1 cellular context compared by ENCODE assay signal in the genomic region with DNA sequence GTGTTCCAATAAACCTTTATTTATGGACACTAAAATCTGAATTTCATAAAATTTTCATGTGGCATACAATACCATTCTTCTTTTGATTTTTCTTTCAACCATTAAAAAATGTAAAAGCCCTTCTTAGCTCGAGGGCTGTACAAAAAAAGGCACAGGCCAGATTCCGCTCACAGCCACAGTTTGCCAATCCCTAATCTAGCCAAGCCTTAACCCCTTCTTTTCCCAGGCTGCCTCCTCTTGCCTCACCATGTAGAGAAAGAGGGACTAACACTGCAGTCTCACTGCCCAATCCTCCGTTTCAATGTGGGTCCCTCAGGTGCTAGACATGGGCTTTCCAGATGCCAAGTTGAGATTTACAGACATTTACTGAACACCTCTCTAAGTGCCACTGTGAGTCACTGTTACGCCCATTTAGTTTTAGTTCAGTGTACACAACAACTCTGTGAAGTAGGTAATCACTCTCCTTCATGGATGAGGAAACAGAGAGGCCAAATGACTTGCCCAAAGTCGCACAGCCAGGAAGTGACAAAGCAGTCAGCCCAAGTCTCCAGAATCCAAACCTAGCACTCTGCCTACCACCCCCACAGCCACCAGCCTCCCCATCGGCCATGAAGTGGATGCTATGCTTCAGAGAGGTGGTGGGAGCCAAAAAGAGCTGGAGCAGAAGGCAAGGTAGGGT.
TF ChIP-seq lines count a peak whose summit lies in the region.

No MANE protein-coding gene starts in this region.

TF ChIP-seq in HepG2, 621 proteins besides CTCF, POLR2A, EP300 and RAD21:
- TF ChIP-seq, protein P1, sequence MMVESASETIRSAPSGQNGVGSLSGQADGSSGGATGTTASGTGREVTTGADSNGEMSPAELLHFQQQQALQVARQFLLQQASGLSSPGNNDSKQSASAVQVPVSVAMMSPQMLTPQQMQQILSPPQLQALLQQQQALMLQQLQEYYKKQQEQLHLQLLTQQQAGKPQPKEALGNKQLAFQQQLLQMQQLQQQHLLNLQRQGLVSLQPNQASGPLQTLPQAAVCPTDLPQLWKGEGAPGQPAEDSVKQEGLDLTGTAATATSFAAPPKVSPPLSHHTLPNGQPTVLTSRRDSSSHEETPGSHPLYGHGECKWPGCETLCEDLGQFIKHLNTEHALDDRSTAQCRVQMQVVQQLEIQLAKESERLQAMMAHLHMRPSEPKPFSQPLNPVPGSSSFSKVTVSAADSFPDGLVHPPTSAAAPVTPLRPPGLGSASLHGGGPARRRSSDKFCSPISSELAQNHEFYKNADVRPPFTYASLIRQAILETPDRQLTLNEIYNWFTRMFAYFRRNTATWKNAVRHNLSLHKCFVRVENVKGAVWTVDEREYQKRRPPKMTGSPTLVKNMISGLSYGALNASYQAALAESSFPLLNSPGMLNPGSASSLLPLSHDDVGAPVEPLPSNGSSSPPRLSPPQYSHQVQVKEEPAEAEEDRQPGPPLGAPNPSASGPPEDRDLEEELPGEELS (CRISPR knock-in tag; IDR thresholded peaks at IDR 0.05) = no peak
- no peak for TF ChIP-seq IKZF1 (IDR thresholded peaks at IDR 0.05)
- no peak for TF ChIP-seq KLF6 (CRISPR knock-in tag; IDR thresholded peaks at IDR 0.05)
- TF ChIP-seq, protein P2, sequence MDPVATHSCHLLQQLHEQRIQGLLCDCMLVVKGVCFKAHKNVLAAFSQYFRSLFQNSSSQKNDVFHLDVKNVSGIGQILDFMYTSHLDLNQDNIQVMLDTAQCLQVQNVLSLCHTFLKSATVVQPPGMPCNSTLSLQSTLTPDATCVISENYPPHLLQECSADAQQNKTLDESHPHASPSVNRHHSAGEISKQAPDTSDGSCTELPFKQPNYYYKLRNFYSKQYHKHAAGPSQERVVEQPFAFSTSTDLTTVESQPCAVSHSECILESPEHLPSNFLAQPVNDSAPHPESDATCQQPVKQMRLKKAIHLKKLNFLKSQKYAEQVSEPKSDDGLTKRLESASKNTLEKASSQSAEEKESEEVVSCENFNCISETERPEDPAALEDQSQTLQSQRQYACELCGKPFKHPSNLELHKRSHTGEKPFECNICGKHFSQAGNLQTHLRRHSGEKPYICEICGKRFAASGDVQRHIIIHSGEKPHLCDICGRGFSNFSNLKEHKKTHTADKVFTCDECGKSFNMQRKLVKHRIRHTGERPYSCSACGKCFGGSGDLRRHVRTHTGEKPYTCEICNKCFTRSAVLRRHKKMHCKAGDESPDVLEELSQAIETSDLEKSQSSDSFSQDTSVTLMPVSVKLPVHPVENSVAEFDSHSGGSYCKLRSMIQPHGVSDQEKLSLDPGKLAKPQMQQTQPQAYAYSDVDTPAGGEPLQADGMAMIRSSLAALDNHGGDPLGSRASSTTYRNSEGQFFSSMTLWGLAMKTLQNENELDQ (CRISPR knock-in tag; IDR thresholded peaks at IDR 0.05; ENCODE audit: borderline replicate concordance) = no peak
- TF ChIP-seq ZNF44 (CRISPR knock-in tag; IDR thresholded peaks at IDR 0.05) = no peak
- peak; percentile 79 for TF ChIP-seq ZNF768 (CRISPR knock-in tag; IDR thresholded peaks at IDR 0.05)
- no peak for TF ChIP-seq TMF1 (CRISPR knock-in tag; IDR thresholded peaks at IDR 0.05; ENCODE audit: low read depth)
